Comparison of ENCODE assay signal across 12 cellular contexts in genomic region chr20:58691405-58691772, GRCh38. TPM values are rescaled to one million over a fixed set of nuclear protein-coding genes. Genes with fewer than 3 reads are reported as not detected.
DNase-seq lines count a peak whose midpoint lies in the region; ATAC-seq lines count a peak whose summit lies in the region.
"Had no signal": no experiment of that assay in that cellular context is flagged by ENCODE, and none has a peak within 500 bp of the region (broad histone marks: within the 10 kb centered on the region; RNA-seq: fewer than 3 reads in every experiment).

No MANE protein-coding gene starts in this region.

- peak overlapping the region; percentile 43 for H3K27ac Mint-ChIP-seq in activated CD4-positive, alpha-beta T cell treated with anti-CD3 and anti-CD28 coated beads, Interleukin-2, amount 10 ng/mL, durations not matched to agents 24 days and 14 days
- peak overlapping the region; percentile 95 for H3K27ac Mint-ChIP-seq in activated T-helper 17 cell treated with anti-CD3 and anti-CD28 coated beads, Interleukin-2, amount 50 U/mL, for 72 hours
- H3K27ac Mint-ChIP-seq in stimulated activated effector memory CD8-positive, alpha-beta T cell treated with anti-CD3 and anti-CD28 coated beads, Interleukin-12 subunit alpha, Interleukin-12 subunit beta, amount 100 ng/mL, for 72 hours, result peak overlapping the region; percentile 90

- H3K9me3 Mint-ChIP-seq in activated CD4-positive, alpha-beta T cell treated with anti-CD3 and anti-CD28 coated beads, Interleukin-2, amount 10 ng/mL, durations not matched to agents 24 days and 14 days, result no peaks in the 10 kb centered on the region
- no peaks in the 10 kb centered on the region for H3K9me3 Mint-ChIP-seq in activated T-helper 17 cell treated with anti-CD3 and anti-CD28 coated beads, Interleukin-2, amount 50 U/mL, for 72 hours
- H3K9me3 Mint-ChIP-seq in stimulated activated effector memory CD8-positive, alpha-beta T cell treated with anti-CD3 and anti-CD28 coated beads, Interleukin-12 subunit alpha, Interleukin-12 subunit beta, amount 100 ng/mL, for 72 hours, result no peaks in the 10 kb centered on the region
- H3K9me3 Mint-ChIP-seq: activated naive CD4-positive, alpha-beta T cell treated with anti-CD3 and anti-CD28 coated beads for 36 hours had no signal

- peaks cover 46% of the 10 kb centered on the region for H3K4me1 ChIP-seq in muscle layer of colon (ENCODE audit: insufficient read depth, low read length)

- no peak for ATAC-seq in activated T-helper 17 cell treated with anti-CD3 and anti-CD28 coated beads, Interleukin-2, amount 50 U/mL, for 72 hours (replicated peaks)
- no peak for ATAC-seq in stimulated activated effector memory CD8-positive, alpha-beta T cell treated with anti-CD3 and anti-CD28 coated beads, Interleukin-12 subunit alpha, Interleukin-12 subunit beta, amount 100 ng/mL, for 72 hours
- ATAC-seq in HG03342 (IDR thresholded peaks at IDR 0.05; ENCODE audit: unreplicated experiment), result no peak

- no peak overlapping the region for H3K4me3 Mint-ChIP-seq in activated CD4-positive, alpha-beta T cell treated with anti-CD3 and anti-CD28 coated beads, Interleukin-2, amount 10 ng/mL, durations not matched to agents 24 days and 14 days
- peak overlapping the region; percentile 47 for H3K4me3 Mint-ChIP-seq in activated T-helper 17 cell treated with anti-CD3 and anti-CD28 coated beads, Interleukin-2, amount 50 U/mL, for 72 hours
- peak overlapping the region; percentile 27 for H3K4me3 Mint-ChIP-seq in stimulated activated effector memory CD8-positive, alpha-beta T cell treated with anti-CD3 and anti-CD28 coated beads, Interleukin-12 subunit alpha, Interleukin-12 subunit beta, amount 100 ng/mL, for 72 hours

- peaks cover 7% of the 10 kb centered on the region for H3K36me3 Mint-ChIP-seq in activated CD4-positive, alpha-beta T cell treated with anti-CD3 and anti-CD28 coated beads, Interleukin-2, amount 10 ng/mL, durations not matched to agents 24 days and 14 days (ENCODE audit: low read depth)
- no peaks in the 10 kb centered on the region for H3K36me3 Mint-ChIP-seq in activated T-helper 17 cell treated with anti-CD3 and anti-CD28 coated beads, Interleukin-2, amount 50 U/mL, for 72 hours (ENCODE audit: low read depth)
- peaks cover 9% of the 10 kb centered on the region for H3K36me3 Mint-ChIP-seq in stimulated activated effector memory CD8-positive, alpha-beta T cell treated with anti-CD3 and anti-CD28 coated beads, Interleukin-12 subunit alpha, Interleukin-12 subunit beta, amount 100 ng/mL, for 72 hours

- intact Hi-C loops in activated CD4-positive, alpha-beta T cell treated with anti-CD3 and anti-CD28 coated beads, Interleukin-2, amount 10 ng/mL, durations not matched to agents 24 days and 14 days (cut with micrococcal nuclease), result no loop called here

- peaks cover 13% of the 10 kb centered on the region for H3K36me3 ChIP-seq in muscle layer of colon (ENCODE audit: insufficient read depth, low read length)
- H3K36me3 ChIP-seq: ovary had no signal

- H3K9ac ChIP-seq in muscle layer of colon (ENCODE audit: low read length), result no peak overlapping the region

- peak overlapping the region; percentile 84 for H3K27ac ChIP-seq in muscle layer of colon (ENCODE audit: low read depth, low read length)

- no peak for DNase-seq in activated CD4-positive, alpha-beta T cell treated with anti-CD3 and anti-CD28 coated beads, Interleukin-2, amount 10 ng/mL, durations not matched to agents 24 days and 14 days
- no peak for DNase-seq in activated CD4-positive, alpha-beta T cell treated with anti-CD3 and anti-CD28 coated beads for 4 hours
- no peak for DNase-seq in stimulated activated effector memory CD8-positive, alpha-beta T cell treated with anti-CD3 and anti-CD28 coated beads, Interleukin-12 subunit alpha, Interleukin-12 subunit beta, amount 100 ng/mL, for 72 hours (ENCODE audit: low spot score in 2 of 2)
- no peak for DNase-seq in activated CD4-positive, CD25-positive, alpha-beta regulatory T cell treated with anti-CD3 and anti-CD28 coated beads, Interleukin-2, amount 50 U/mL, for 72 hours
- DNase-seq in NK-92 (lab: John Stamatoyannopoulos, UW; ENCODE audit: unreplicated experiment), result no peak
- DNase-seq: activated naive CD4-positive, alpha-beta T cell treated with anti-CD3 and anti-CD28 coated beads for 36 hours; foreskin melanocyte; NCI-H2107 had no signal

- H3K27me3 ChIP-seq in muscle layer of colon (ENCODE audit: control insufficient read depth in 1 of 2, insufficient read depth in 2 of 2, low read length in 2 of 2), result no peaks in the 10 kb centered on the region
- H3K27me3 ChIP-seq: ovary had no signal

- H3K4me3 ChIP-seq in muscle layer of colon (ENCODE audit: low read depth in 1 of 2, low read length in 2 of 2), result no peak overlapping the region
- H3K4me3 ChIP-seq: ovary had no signal

- H3K27me3 Mint-ChIP-seq in activated CD4-positive, alpha-beta T cell treated with anti-CD3 and anti-CD28 coated beads, Interleukin-2, amount 10 ng/mL, durations not matched to agents 24 days and 14 days, result no peaks in the 10 kb centered on the region
- no peaks in the 10 kb centered on the region for H3K27me3 Mint-ChIP-seq in activated T-helper 17 cell treated with anti-CD3 and anti-CD28 coated beads, Interleukin-2, amount 50 U/mL, for 72 hours

- H3K4me1 Mint-ChIP-seq in activated CD4-positive, alpha-beta T cell treated with anti-CD3 and anti-CD28 coated beads, Interleukin-2, amount 10 ng/mL, durations not matched to agents 24 days and 14 days, result peaks cover 12% of the 10 kb centered on the region
- H3K4me1 Mint-ChIP-seq in activated T-helper 17 cell treated with anti-CD3 and anti-CD28 coated beads, Interleukin-2, amount 50 U/mL, for 72 hours, result peaks cover 6% of the 10 kb centered on the region
- H3K4me1 Mint-ChIP-seq in stimulated activated effector memory CD8-positive, alpha-beta T cell treated with anti-CD3 and anti-CD28 coated beads, Interleukin-12 subunit alpha, Interleukin-12 subunit beta, amount 100 ng/mL, for 72 hours, result peaks cover 11% of the 10 kb centered on the region

- no peaks in the 10 kb centered on the region for H3K9me3 ChIP-seq in muscle layer of colon (ENCODE audit: low read length)
- H3K9me3 ChIP-seq: ovary had no signal

RNA-seq across cellular contexts. Expression of gene NPEPL1, which starts 1.2 kb away (rescaled TPM):
- total RNA-seq in activated CD4-positive, alpha-beta T cell treated with anti-CD3 and anti-CD28 coated beads, Interleukin-2, amount 10 ng/mL, durations not matched to agents 24 days and 14 days, result 22.3 and 23.1 TPM in 2 replicates
- 10 to 100 TPM; 19.1 to 23.0 TPM for total RNA-seq in activated T-helper 17 cell treated with anti-CD3 and anti-CD28 coated beads, Interleukin-2, amount 50 U/mL, for 72 hours

RNA-seq across cellular contexts. Expression of gene STX16, which starts 40.3 kb away (rescaled TPM):
- 106 and 110 TPM in 2 replicates for total RNA-seq in activated CD4-positive, alpha-beta T cell treated with anti-CD3 and anti-CD28 coated beads, Interleukin-2, amount 10 ng/mL, durations not matched to agents 24 days and 14 days
- 100 to 1,000 TPM in 1 of 2 donors, 10 to 100 TPM in 1; 95.3 to 130 TPM for total RNA-seq in activated T-helper 17 cell treated with anti-CD3 and anti-CD28 coated beads, Interleukin-2, amount 50 U/mL, for 72 hours

Comparison
In these comparisons a context has a peak if more than half of its experiments do, and no peak if none do; other contexts are left out.
1. H3K27ac Mint-ChIP-seq: peak in every context shown above with its lines; median percentile 95 in activated T-helper 17 cell treated with anti-CD3 and anti-CD28 coated beads, Interleukin-2, amount 50 U/mL, for 72 hours; 90 in stimulated activated effector memory CD8-positive, alpha-beta T cell treated with anti-CD3 and anti-CD28 coated beads, Interleukin-12 subunit alpha, Interleukin-12 subunit beta, amount 100 ng/mL, for 72 hours; 43 in activated CD4-positive, alpha-beta T cell treated with anti-CD3 and anti-CD28 coated beads, Interleukin-2, amount 10 ng/mL, durations not matched to agents 24 days and 14 days.